In genomic region chr4:41359069-41359769, GRCh38 we compare ENCODE assay signal across 11 cellular contexts.
DNase-seq lines count a peak whose midpoint lies in the region; ATAC-seq, FAIRE-seq and TF ChIP-seq lines count a peak whose summit lies in the region.
"Had no signal": no experiment of that assay in that cellular context is flagged by ENCODE, and none has a peak within 500 bp of the region (broad histone marks: within the 10 kb centered on the region; RNA-seq: fewer than 3 reads in every experiment).

No MANE protein-coding gene starts in this region.

- H3K4me3 ChIP-seq in cardiac muscle cell = no peak overlapping the region
- H3K4me3 ChIP-seq in HepG2 (replicated peaks in 1 of 3; ENCODE audit: insufficient read depth in 1 of 3, low read depth in 2 of 3, low read length in 3 of 3) = no peak overlapping the region
- peak overlapping the region; percentile 77 for H3K4me3 ChIP-seq in upper lobe of right lung
- no peak overlapping the region for H3K4me3 ChIP-seq in foreskin fibroblast (ENCODE audit: low read depth in 1 of 2, low read length in 2 of 2)

- in situ Hi-C loops in SK-MEL-5 (cut with HindIII; ENCODE audit: low pct_unique_long_range_greater_than_20kb, low sequenced_read_pairs) (no loop called here), HepG2 (cut with HindIII; ENCODE audit: extremely low pct_ligation_motif_present, low pct_unique_long_range_greater_than_20kb) (no loop called here)

- no peak for TF ChIP-seq RAD21 in HepG2 (CRISPR knock-in tag; IDR thresholded peaks at IDR 0.05)

- H3K79me2 ChIP-seq in HepG2 (ENCODE audit: insufficient read depth, low read length) = no peaks in the 10 kb centered on the region

- intact Hi-C loops in left ventricle myocardium superior (cut with micrococcal nuclease) = no loop called here
- intact Hi-C loops in HepG2 (cut with micrococcal nuclease; ENCODE audit: unreplicated experiment) = no loop called here
- intact Hi-C loops in upper lobe of right lung (cut with DNase I) = no loop called here

- no peak for FAIRE-seq in HepG2 (lab: Jason Lieb, UNC)

- H3K9ac ChIP-seq in HepG2 (ENCODE audit: insufficient read depth, low read depth, low read length) = no peak overlapping the region

- TF ChIP-seq POLR2A in HepG2 (IDR thresholded peaks at IDR 0.05; ENCODE audit: insufficient read depth in 1 of 2, low read depth in 2 of 2, low read length in 2 of 2) = no peak

- WGBS in HepG2 (ENCODE audit: low lambda C conversion rate) = 72% methylated on average over 8 of the region's 14 CpGs

- ATAC-seq in left ventricle myocardium superior (no peak), HepG2 (peak; percentile 80), upper lobe of right lung (peak; percentile 56), HG03571 (IDR thresholded peaks at IDR 0.05; ENCODE audit: unreplicated experiment) (no peak), GM21381 (IDR thresholded peaks at IDR 0.05; ENCODE audit: unreplicated experiment) (no peak)
- ATAC-seq: activated CD8-positive, alpha-beta T cell treated with anti-CD3 and anti-CD28 coated beads for 36 hours had no signal

- peaks cover 71% of the 10 kb centered on the region for H3K27me3 ChIP-seq in cardiac muscle cell
- peaks cover 5 to 49% of the 10 kb centered on the region in 2 experiments for H3K27me3 ChIP-seq in HepG2 (ENCODE audit: control insufficient read depth in 1 of 2, insufficient read depth in 2 of 2, low read length in 2 of 2)
- no peaks in the 10 kb centered on the region for H3K27me3 ChIP-seq in upper lobe of right lung

- DNase-seq in cardiac muscle cell (ENCODE audit: low read depth in 1 of 2, low spot score in 1 of 2) (no peak), left ventricle myocardium superior (no peak), SK-MEL-5 (ENCODE audit: low read depth, low spot score) (peak; percentile 24), HepG2 (ENCODE audit: low spot score) (no peak), upper lobe of right lung (peak; percentile 77), foreskin fibroblast (no peak)
- DNase-seq: activated CD8-positive, alpha-beta T cell treated with anti-CD3 and anti-CD28 coated beads for 36 hours; central memory CD4-positive, alpha-beta T cell had no signal

- POLR2A ChIA-PET in HepG2 (lab: Yijun Ruan, JAX) = no interaction called here

- H2AFZ ChIP-seq in HepG2 (ENCODE audit: low read length) = no peak overlapping the region

- H4K20me1 ChIP-seq in HepG2 (ENCODE audit: insufficient read depth, low read length) = no peaks in the 10 kb centered on the region
- H4K20me1 ChIP-seq: BLaER1 treated with 17β-estradiol and CSF1 and Interleukin-3, amounts not matched to agents 10 nM and 100 nM had no signal

- CTCF ChIA-PET in HepG2 (lab: Yijun Ruan, JAX; ENCODE audit: low intra/inter-chr PET ratio, low total read pairs) = no interaction called here

- no peaks in the 10 kb centered on the region for H3K9me3 ChIP-seq in cardiac muscle cell (ENCODE audit: low read depth)
- H3K9me3 ChIP-seq in HepG2 (ENCODE audit: low read length) = no peaks in the 10 kb centered on the region
- H3K9me3 ChIP-seq in upper lobe of right lung = no peaks in the 10 kb centered on the region

- no peak overlapping the region for H3K4me2 ChIP-seq in HepG2 (ENCODE audit: low read depth, low read length)

- no peaks in the 10 kb centered on the region for H3K36me3 ChIP-seq in cardiac muscle cell
- no peaks in the 10 kb centered on the region for H3K36me3 ChIP-seq in HepG2 (replicated peaks in 1 of 2; ENCODE audit: control insufficient read depth in 1 of 2, insufficient read depth in 2 of 2, low read length in 2 of 2)
- no peaks in the 10 kb centered on the region for H3K36me3 ChIP-seq in upper lobe of right lung
- H3K36me3 ChIP-seq: BLaER1 treated with 17β-estradiol and CSF1 and Interleukin-3, amounts not matched to agents 10 nM and 100 nM had no signal

- peak; percentile 2 for TF ChIP-seq CTCF in cardiac muscle cell (IDR thresholded peaks at IDR 0.05; ENCODE audit: low read depth, low read length)
- no peak for TF ChIP-seq CTCF in HepG2 (CRISPR knock-in tag; IDR thresholded peaks at IDR 0.05)
- TF ChIP-seq CTCF in upper lobe of right lung (IDR thresholded peaks at IDR 0.05) = peak; percentile 32
- TF ChIP-seq CTCF in foreskin fibroblast (IDR thresholded peaks at IDR 0.05; ENCODE audit: low read depth, low read length) = no peak

- H3K4me1 ChIP-seq in cardiac muscle cell (ENCODE audit: low read depth) (no peaks in the 10 kb centered on the region), HepG2 (ENCODE audit: insufficient read depth, low read length) (peaks cover 9% of the 10 kb centered on the region; the same call in 1 of the 2 replicates), upper lobe of right lung (peaks cover 11% of the 10 kb centered on the region)

- TF ChIP-seq EP300 in HepG2 (IDR thresholded peaks at IDR 0.05; ENCODE audit: low read depth in 2 of 2, low read length in 2 of 2) = no peak
- TF ChIP-seq EP300 in HepG2 (CRISPR knock-in tag; IDR thresholded peaks at IDR 0.05; ENCODE audit: borderline replicate concordance) = no peak

- H3K27ac ChIP-seq in cardiac muscle cell (no peak overlapping the region), HepG2 (ENCODE audit: extremely low read length, insufficient read depth, low read length) (no peak overlapping the region), upper lobe of right lung (peak overlapping the region; percentile 74)

- no TSS peak for BruUV-seq in HepG2 (replicated peaks; lab: Mats Ljungman, UMichigan)

TF ChIP-seq in HepG2, 621 proteins besides CTCF, POLR2A, EP300 and RAD21:
- TF ChIP-seq TBX3 (IDR thresholded peaks at IDR 0.05; ENCODE audit: borderline replicate concordance) (no peak), ZFAT (CRISPR knock-in tag; conservative IDR thresholded peaks at IDR 0.05) (no peak), GZF1 (CRISPR knock-in tag; IDR thresholded peaks at IDR 0.05) (no peak), PCBP1 (IDR thresholded peaks at IDR 0.05; ENCODE audit: borderline replicate concordance, low read depth, low read length) (no peak), ZNF749 (CRISPR knock-in tag; IDR thresholded peaks at IDR 0.05; ENCODE audit: borderline replicate concordance) (no peak), ZNF773 (CRISPR knock-in tag; IDR thresholded peaks at IDR 0.05; ENCODE audit: borderline replicate concordance) (no peak), ZNF546 (CRISPR knock-in tag; conservative IDR thresholded peaks at IDR 0.05) (no peak), ZNF431 (CRISPR knock-in tag; IDR thresholded peaks at IDR 0.05; ENCODE audit: borderline replicate concordance, low read depth) (no peak), ZKSCAN8 (CRISPR knock-in tag; IDR thresholded peaks at IDR 0.05; ENCODE audit: borderline replicate concordance) (no peak), MLLT10 (CRISPR knock-in tag; IDR thresholded peaks at IDR 0.05) (no peak), SALL2 (CRISPR knock-in tag; IDR thresholded peaks at IDR 0.05) (no peak), SOX6 (IDR thresholded peaks at IDR 0.05) (no peak), SOX6 (CRISPR knock-in tag; IDR thresholded peaks at IDR 0.05) (no peak), SALL1 (CRISPR knock-in tag; IDR thresholded peaks at IDR 0.05) (no peak), ZNF263 (CRISPR knock-in tag; IDR thresholded peaks at IDR 0.05) (no peak), CC2D1A (CRISPR knock-in tag; IDR thresholded peaks at IDR 0.05) (no peak), EHMT2 (IDR thresholded peaks at IDR 0.05; ENCODE audit: borderline replicate concordance, low read depth, low read length) (no peak)
- TF ChIP-seq, protein P1, sequence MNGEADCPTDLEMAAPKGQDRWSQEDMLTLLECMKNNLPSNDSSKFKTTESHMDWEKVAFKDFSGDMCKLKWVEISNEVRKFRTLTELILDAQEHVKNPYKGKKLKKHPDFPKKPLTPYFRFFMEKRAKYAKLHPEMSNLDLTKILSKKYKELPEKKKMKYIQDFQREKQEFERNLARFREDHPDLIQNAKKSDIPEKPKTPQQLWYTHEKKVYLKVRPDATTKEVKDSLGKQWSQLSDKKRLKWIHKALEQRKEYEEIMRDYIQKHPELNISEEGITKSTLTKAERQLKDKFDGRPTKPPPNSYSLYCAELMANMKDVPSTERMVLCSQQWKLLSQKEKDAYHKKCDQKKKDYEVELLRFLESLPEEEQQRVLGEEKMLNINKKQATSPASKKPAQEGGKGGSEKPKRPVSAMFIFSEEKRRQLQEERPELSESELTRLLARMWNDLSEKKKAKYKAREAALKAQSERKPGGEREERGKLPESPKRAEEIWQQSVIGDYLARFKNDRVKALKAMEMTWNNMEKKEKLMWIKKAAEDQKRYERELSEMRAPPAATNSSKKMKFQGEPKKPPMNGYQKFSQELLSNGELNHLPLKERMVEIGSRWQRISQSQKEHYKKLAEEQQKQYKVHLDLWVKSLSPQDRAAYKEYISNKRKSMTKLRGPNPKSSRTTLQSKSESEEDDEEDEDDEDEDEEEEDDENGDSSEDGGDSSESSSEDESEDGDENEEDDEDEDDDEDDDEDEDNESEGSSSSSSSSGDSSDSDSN (CRISPR knock-in tag; IDR thresholded peaks at IDR 0.05) = no peak
TF ChIP-seq in HepG2: peak in this region for 0.

Comparison
In these comparisons a context has a peak if more than half of its experiments do, and no peak if none do; other contexts are left out.
1. DNase-seq: peak in SK-MEL-5 (single experiment) and upper lobe of right lung (single experiment); none in cardiac muscle cell (0 of 2), left ventricle myocardium superior (single experiment), HepG2 (single experiment) and foreskin fibroblast (0 of 2).
2. CTCF ChIP-seq: peak in cardiac muscle cell (single experiment) and upper lobe of right lung (single experiment); none in HepG2 (single experiment) and foreskin fibroblast (single experiment).
3. ATAC-seq: peak in HepG2 (single experiment) and upper lobe of right lung (single experiment); none in left ventricle myocardium superior (single experiment), HG03571 (single experiment) and GM21381 (single experiment).